ENCODE assay signal across 23 cellular contexts in the genomic region with DNA sequence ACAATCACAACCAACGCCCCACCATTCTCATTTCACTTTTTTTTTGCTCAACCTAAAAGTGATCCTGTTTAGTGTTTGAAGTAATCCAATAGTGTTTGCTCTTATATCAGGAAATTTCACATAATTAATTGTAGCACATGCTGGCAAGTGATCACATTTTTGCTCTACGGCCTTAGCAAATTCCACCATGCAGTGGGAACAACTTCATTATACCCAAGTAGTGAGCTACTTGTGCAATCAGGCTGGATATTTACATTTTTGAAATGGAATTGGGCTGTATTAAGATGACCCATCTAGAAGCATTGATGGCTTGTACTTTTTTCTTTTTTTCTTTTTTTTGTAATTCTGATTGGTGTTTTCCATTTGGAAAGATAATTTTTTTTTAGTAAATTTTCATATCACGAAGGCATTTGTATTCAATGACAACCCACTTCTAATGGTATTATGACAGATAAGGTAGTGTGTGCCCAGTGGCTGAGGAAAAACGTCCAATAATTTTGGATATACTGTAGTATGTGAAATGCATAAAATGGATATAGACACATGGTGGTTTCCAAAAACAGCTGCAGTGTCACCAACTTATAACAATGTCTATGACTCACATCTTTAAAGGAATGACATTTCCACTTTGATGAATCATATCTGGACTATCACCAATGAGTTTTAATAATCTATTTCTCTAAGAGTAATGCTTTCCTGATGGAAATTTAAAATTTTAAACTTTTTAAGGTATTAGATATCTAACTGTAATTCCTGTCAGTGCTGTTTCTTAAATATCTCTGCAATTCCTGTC.
DNase-seq lines count a peak whose midpoint lies in the region; ATAC-seq and TF ChIP-seq lines count a peak whose summit lies in the region.
"Had no signal": no experiment of that assay in that cellular context is flagged by ENCODE, and none has a peak within 500 bp of the region (broad histone marks: within the 10 kb centered on the region; RNA-seq: fewer than 3 reads in every experiment).

No MANE protein-coding gene starts in this region.

- H3K4me1 Mint-ChIP-seq in stimulated activated naive CD8-positive, alpha-beta T cell treated with anti-CD3 and anti-CD28 coated beads, Interleukin-15, amount 100 ng/mL, for 72 hours, result no peaks in the 10 kb centered on the region
- H3K4me1 Mint-ChIP-seq: activated CD4-positive, alpha-beta T cell treated with anti-CD3 and anti-CD28 coated beads, Interleukin-2, amount 10 ng/mL, durations not matched to agents 7 days and 5 days; activated naive CD8-positive, alpha-beta T cell treated with anti-CD3 and anti-CD28 coated beads, Interleukin-2, amount 10 ng/mL, durations not matched to agents 7 days and 5 days; stimulated activated naive B cell treated with anti-CD40 and anti-IgM and Interleukin-4, amounts not matched to agents 10 μg/mL and 1 μg/mL and 100 μg/mL, for 72 hours had no signal

- H3K4me1 ChIP-seq in hepatocyte (ENCODE audit: insufficient read depth), result peaks cover 28% of the 10 kb centered on the region
- peaks cover 32% of the 10 kb centered on the region for H3K4me1 ChIP-seq in vagina

- H3K36me3 ChIP-seq in hepatocyte (replicated peaks; ENCODE audit: insufficient read depth, low read depth) (no peaks in the 10 kb centered on the region), vagina (no peaks in the 10 kb centered on the region)
- H3K36me3 ChIP-seq: ovary had no signal

- H3K9me3 ChIP-seq in hepatocyte (ENCODE audit: low read depth), result no peaks in the 10 kb centered on the region
- H3K9me3 ChIP-seq in vagina, result no peaks in the 10 kb centered on the region
- H3K9me3 ChIP-seq: ovary had no signal

- no peak overlapping the region for H3K4me2 ChIP-seq in hepatocyte

- H3K9me2 ChIP-seq in hepatocyte (replicated peaks; ENCODE audit: insufficient read depth), result no peaks in the 10 kb centered on the region

- H3K9me3 Mint-ChIP-seq in stimulated activated naive CD8-positive, alpha-beta T cell treated with anti-CD3 and anti-CD28 coated beads, Interleukin-15, amount 100 ng/mL, for 72 hours, result peaks cover 0 to 3% of the 10 kb centered on the region in 2 donors
- H3K9me3 Mint-ChIP-seq: activated naive CD8-positive, alpha-beta T cell treated with anti-CD3 and anti-CD28 coated beads, Interleukin-2, amount 10 ng/mL, durations not matched to agents 7 days and 5 days had no signal

- in situ Hi-C loops in astrocyte of the spinal cord (cut with HindIII; ENCODE audit: low sequenced_read_pairs), result no loop called here

- intact Hi-C loops in vagina (cut with DNase I), result no loop called here

- WGBS in hepatocyte (ENCODE audit: low lambda C conversion rate, missing lambda C conversion rate), result 83% methylated on average over 4 of the region's 4 CpGs

- no peaks in the 10 kb centered on the region for H4K20me1 ChIP-seq in hepatocyte (ENCODE audit: insufficient read depth, poor library complexity, severe bottlenecking)

- H3K27me3 Mint-ChIP-seq in stimulated activated naive CD8-positive, alpha-beta T cell treated with anti-CD3 and anti-CD28 coated beads, Interleukin-15, amount 100 ng/mL, for 72 hours, result peaks cover 27% of the 10 kb centered on the region

- peak; percentile 28 for ATAC-seq in stimulated activated naive CD8-positive, alpha-beta T cell treated with anti-CD3 and anti-CD28 coated beads, Interleukin-15, Interleukin-2, amounts not matched to agents 100 U/mL and 50 U/mL, for 24 hours
- no peak for ATAC-seq in stimulated activated naive CD8-positive, alpha-beta T cell treated with anti-CD3 and anti-CD28 coated beads, Interleukin-15, amount 100 ng/mL, for 72 hours
- ATAC-seq: stimulated activated naive B cell treated with anti-CD40 and anti-IgM and Interleukin-4, amounts not matched to agents 10 μg/mL and 1 μg/mL and 100 μg/mL, for 72 hours had no signal

- H3K27me3 ChIP-seq in hepatocyte (no peaks in the 10 kb centered on the region), vagina (no peaks in the 10 kb centered on the region)
- H3K27me3 ChIP-seq: ovary had no signal

- H3K4me3 ChIP-seq in astrocyte of the spinal cord (ENCODE audit: low read depth, low read length), result no peak overlapping the region
- no peak overlapping the region for H3K4me3 ChIP-seq in hepatocyte
- no peak overlapping the region for H3K4me3 ChIP-seq in vagina
- H3K4me3 ChIP-seq: ovary had no signal

- DNase-seq in stimulated activated naive CD8-positive, alpha-beta T cell treated with anti-CD3 and anti-CD28 coated beads, Interleukin-15, Interleukin-2, amounts not matched to agents 100 U/mL and 50 U/mL, for 24 hours, result no peak
- no peak for DNase-seq in stimulated activated naive CD8-positive, alpha-beta T cell treated with anti-CD3 and anti-CD28 coated beads, Interleukin-15, amount 100 ng/mL, for 72 hours
- peak; percentile 49 for DNase-seq in astrocyte of the spinal cord (ENCODE audit: low read depth, low spot score)
- DNase-seq in hepatocyte (ENCODE audit: low spot score), result no peak
- DNase-seq in vagina (ENCODE audit: extremely low spot score in 2 of 2), result no peak
- no peak for DNase-seq in activated CD8-positive, alpha-beta memory T cell treated with anti-CD3 and anti-CD28 coated beads, Interleukin-2, amount 50 U/mL, for 4 hours
- DNase-seq in COLO668 (lab: John Stamatoyannopoulos, UW; ENCODE audit: unreplicated experiment), result no peak
- no peak for DNase-seq in DMS79 treated with DMSO at 0.1 percent for 48 hours (lab: John Stamatoyannopoulos, UW)
- DNase-seq: ACHN; activated CD4-positive, alpha-beta T cell treated with anti-CD3 and anti-CD28 coated beads, Interleukin-2, amount 10 ng/mL, durations not matched to agents 7 days and 5 days; activated naive CD8-positive, alpha-beta T cell treated with anti-CD3 and anti-CD28 coated beads, Interleukin-2, amount 10 ng/mL, durations not matched to agents 7 days and 5 days; COR-L47; endodermal cell; GF-D8; KBM-7; kidney; NCI-H1436 treated with DMSO at 0.1 percent for 48 hours; NCI-H226; NK-92 treated with Interleukin-12 subunit alpha and Interleukin-12 subunit beta, amount 100 ng/mL, for 24 hours; ovary; SIG-M5; stimulated activated naive B cell treated with anti-CD40 and anti-IgM and Interleukin-4, amounts not matched to agents 10 μg/mL and 1 μg/mL and 100 μg/mL, for 72 hours had no signal

- TF ChIP-seq CTCF in astrocyte of the spinal cord (IDR thresholded peaks at IDR 0.05; ENCODE audit: low read depth, low read length), result no peak
- TF ChIP-seq CTCF in hepatocyte (IDR thresholded peaks at IDR 0.05; ENCODE audit: poor library complexity), result no peak
- no peak for TF ChIP-seq CTCF in vagina (IDR thresholded peaks at IDR 0.05)

- H3K79me2 ChIP-seq in hepatocyte, result no peaks in the 10 kb centered on the region

- H3K27ac ChIP-seq in hepatocyte (peak overlapping the region; percentile 83), vagina (peak overlapping the region; percentile 87)
- H3K27ac ChIP-seq: ovary had no signal

- H2AFZ ChIP-seq in hepatocyte, result no peak overlapping the region

- H3K4me3 Mint-ChIP-seq in stimulated activated naive CD8-positive, alpha-beta T cell treated with anti-CD3 and anti-CD28 coated beads, Interleukin-15, amount 100 ng/mL, for 72 hours, result no peak overlapping the region
- H3K4me3 Mint-ChIP-seq: activated CD4-positive, alpha-beta T cell treated with anti-CD3 and anti-CD28 coated beads, Interleukin-2, amount 10 ng/mL, durations not matched to agents 7 days and 5 days; activated naive CD8-positive, alpha-beta T cell treated with anti-CD3 and anti-CD28 coated beads, Interleukin-2, amount 10 ng/mL, durations not matched to agents 7 days and 5 days; endodermal cell; mesothelial cell of epicardium; stimulated activated naive B cell treated with anti-CD40 and anti-IgM and Interleukin-4, amounts not matched to agents 10 μg/mL and 1 μg/mL and 100 μg/mL, for 72 hours had no signal

- TF ChIP-seq POLR2A in vagina (IDR thresholded peaks at IDR 0.05), result no peak

- no peak overlapping the region for H3K27ac Mint-ChIP-seq in stimulated activated naive CD8-positive, alpha-beta T cell treated with anti-CD3 and anti-CD28 coated beads, Interleukin-15, amount 100 ng/mL, for 72 hours
- H3K27ac Mint-ChIP-seq: activated CD4-positive, alpha-beta T cell treated with anti-CD3 and anti-CD28 coated beads, Interleukin-2, amount 10 ng/mL, durations not matched to agents 7 days and 5 days; activated naive CD8-positive, alpha-beta T cell treated with anti-CD3 and anti-CD28 coated beads, Interleukin-2, amount 10 ng/mL, durations not matched to agents 7 days and 5 days; endodermal cell; mesothelial cell of epicardium; stimulated activated naive B cell treated with anti-CD40 and anti-IgM and Interleukin-4, amounts not matched to agents 10 μg/mL and 1 μg/mL and 100 μg/mL, for 72 hours had no signal
